Comparison of ENCODE assay signal across 9 cellular contexts in genomic region chr10:17665742-17666141, GRCh38. TPM values are rescaled to one million over a fixed set of nuclear protein-coding genes. Genes with fewer than 3 reads are reported as not detected.
DNase-seq lines count a peak whose midpoint lies in the region; ATAC-seq and TF ChIP-seq lines count a peak whose summit lies in the region.
"Had no signal": no experiment of that assay in that cellular context is flagged by ENCODE, and none has a peak within 500 bp of the region (broad histone marks: within the 10 kb centered on the region; RNA-seq: fewer than 3 reads in every experiment).

No MANE protein-coding gene starts in this region.

- intact Hi-C loops in HCT116 (cut with micrococcal nuclease): no loop called here

- no peak overlapping the region for H3K27ac Mint-ChIP-seq in activated CD8-positive, alpha-beta T cell treated with anti-CD3 and anti-CD28 coated beads, Interleukin-2, amount 10 ng/mL, durations not matched to agents 7 days and 5 days

- H3K36me3 ChIP-seq in HCT116 (ENCODE audit: control insufficient read depth in 1 of 2, insufficient read depth in 2 of 2, low read length in 2 of 2): no peaks in the 10 kb centered on the region

- H3K4me1 ChIP-seq in HCT116 (ENCODE audit: control insufficient read depth in 1 of 2, insufficient read depth in 2 of 2, low read length in 2 of 2): peaks cover 2 to 17% of the 10 kb centered on the region in 2 experiments
- H3K4me1 ChIP-seq: parathyroid adenoma had no signal

- CTCF ChIA-PET in HCT116 (lab: Charles Lee): no interaction called here
- CTCF ChIA-PET in activated CD8-positive, alpha-beta T cell treated with anti-CD3 and anti-CD28 coated beads, Interleukin-2, amount 10 ng/mL, durations not matched to agents 7 days and 5 days (lab: Charles Lee): no interaction called here

- no peak for TF ChIP-seq CTCF in HCT116 (IDR thresholded peaks at IDR 0.05 in 2 of 3, conservative IDR thresholded peaks at IDR 0.05 in 1 of 3; ENCODE audit: borderline replicate concordance in 1 of 3, insufficient read depth in 1 of 3, low read depth in 2 of 3, low read length in 2 of 3)

- POLR2A ChIA-PET in HCT116 (lab: Charles Lee): no interaction called here
- POLR2A ChIA-PET in activated CD8-positive, alpha-beta T cell treated with anti-CD3 and anti-CD28 coated beads, Interleukin-2, amount 10 ng/mL, durations not matched to agents 7 days and 5 days (lab: Charles Lee): interaction anchor here (0.9 to 2.3 kb wide), 2 partner anchors 19 to 22 kb away, joined by 3 to 7 read pairs; partner anchors contain the start of gene STAM

- H3K4me3 Mint-ChIP-seq in activated CD8-positive, alpha-beta T cell treated with anti-CD3 and anti-CD28 coated beads, Interleukin-2, amount 10 ng/mL, durations not matched to agents 7 days and 5 days: no peak overlapping the region

- no peak overlapping the region for H2AFZ ChIP-seq in HCT116 (ENCODE audit: low read depth, low read length, poor library complexity, severe bottlenecking)
- H2AFZ ChIP-seq: parathyroid adenoma had no signal

- BruUV-seq in HCT116 (replicated peaks; lab: Mats Ljungman, UMichigan): no TSS peak

- H3K9me2 ChIP-seq in HCT116 (ENCODE audit: insufficient read depth): no peaks in the 10 kb centered on the region

- H3K4me1 Mint-ChIP-seq in activated CD8-positive, alpha-beta T cell treated with anti-CD3 and anti-CD28 coated beads, Interleukin-2, amount 10 ng/mL, durations not matched to agents 7 days and 5 days (ENCODE audit: low read depth): peaks cover 47% of the 10 kb centered on the region

- H3K79me2 ChIP-seq in HCT116 (ENCODE audit: insufficient read depth, low read length): peaks cover 77% of the 10 kb centered on the region

- TF ChIP-seq RAD21 in HCT116 (IDR thresholded peaks at IDR 0.05; ENCODE audit: low read depth): no peak

- peak overlapping the region; percentile 40 for H3K4me2 ChIP-seq in HCT116 (ENCODE audit: low read length)

- H3K9ac ChIP-seq in HCT116 (ENCODE audit: low read length): no peak overlapping the region
- H3K9ac ChIP-seq: parathyroid adenoma had no signal

- no peaks in the 10 kb centered on the region for H3K9me3 ChIP-seq in HCT116 (ENCODE audit: control insufficient read depth in 1 of 2, insufficient read depth in 1 of 2, low read depth in 1 of 2, low read length in 2 of 2)

- no peak for TF ChIP-seq POLR2A in HCT116 (IDR thresholded peaks at IDR 0.05; ENCODE audit: borderline replicate concordance, extremely low read depth, insufficient read depth, insufficient read length)

- H4K20me1 ChIP-seq in HCT116 (ENCODE audit: insufficient read depth): no peaks in the 10 kb centered on the region

- H3K9me3 Mint-ChIP-seq in activated CD8-positive, alpha-beta T cell treated with anti-CD3 and anti-CD28 coated beads, Interleukin-2, amount 10 ng/mL, durations not matched to agents 7 days and 5 days (ENCODE audit: insufficient read depth): no peaks in the 10 kb centered on the region

- H3K36me3 Mint-ChIP-seq in activated CD8-positive, alpha-beta T cell treated with anti-CD3 and anti-CD28 coated beads, Interleukin-2, amount 10 ng/mL, durations not matched to agents 7 days and 5 days (ENCODE audit: low read depth): peaks cover 38% of the 10 kb centered on the region

- DNase-seq in HCT116 (ENCODE audit: low read depth, low spot score) (no peak), brain pericyte (ENCODE audit: low read depth, low spot score) (peak; percentile 69), iris pigment epithelial cell (ENCODE audit: low read depth) (peak; percentile 96), superior temporal gyrus (ENCODE audit: extremely low spot score) (peak; percentile 82), NCI-H446 treated with DMSO at 0.1 percent for 48 hours (lab: John Stamatoyannopoulos, UW) (no peak)
- no peak for DNase-seq in activated CD4-positive, alpha-beta T cell treated with anti-CD3 and anti-CD28 coated beads, Interleukin-2, amount 50 U/mL, for 48 hours
- no peak for DNase-seq in activated CD8-positive, alpha-beta T cell treated with anti-CD3 and anti-CD28 coated beads, Interleukin-2, amount 10 ng/mL, durations not matched to agents 7 days and 5 days

- ATAC-seq in HCT116 (no peak), HG03342 (IDR thresholded peaks at IDR 0.05; ENCODE audit: unreplicated experiment) (no peak)
- ATAC-seq in activated CD8-positive, alpha-beta T cell treated with anti-CD3 and anti-CD28 coated beads, Interleukin-2, amount 10 ng/mL, durations not matched to agents 7 days and 5 days: no peak

- RAD21 ChIA-PET in HCT116 (lab: Charles Lee; ENCODE audit: low non-redundant PET in 1 of 2, low total read pairs in 2 of 2, uncharacterized antibody in 2 of 2, unreplicated experiment in 2 of 2): no interaction called here

- peak overlapping the region in 1 of 2 experiments; percentile 0; a peak in 1 of 4 replicates for H3K4me3 ChIP-seq in HCT116 (replicated peaks in 1 of 2; ENCODE audit: low read depth in 1 of 2, low read length in 2 of 2)

- H3K27me3 ChIP-seq in HCT116 (ENCODE audit: insufficient read depth, low read length): no peaks in the 10 kb centered on the region

- no peaks in the 10 kb centered on the region for H3K27me3 Mint-ChIP-seq in activated CD8-positive, alpha-beta T cell treated with anti-CD3 and anti-CD28 coated beads, Interleukin-2, amount 10 ng/mL, durations not matched to agents 7 days and 5 days (ENCODE audit: low read depth)

- no peak overlapping the region for H3K27ac ChIP-seq in HCT116 (ENCODE audit: low read depth, low read length)
- H3K27ac ChIP-seq: parathyroid adenoma had no signal

TF ChIP-seq in HCT116, 20 proteins besides CTCF, POLR2A, EP300 and RAD21:
- TF ChIP-seq FOSL1 (IDR thresholded peaks at IDR 0.05; ENCODE audit: low read depth) (peak; percentile 36; the same call in 1 of the 2 replicates), CEBPB (IDR thresholded peaks at IDR 0.05; ENCODE audit: low read depth) (peak; percentile 72; the same call in 1 of the 2 replicates), EGR1 (IDR thresholded peaks at IDR 0.05; ENCODE audit: low read depth) (no peak)

RNA-seq across cellular contexts. Expression of gene STAM, which starts 21.8 kb away (rescaled TPM):
- total RNA-seq in HCT116 (2021; ENCODE audit: unreplicated experiment): 23.0 TPM
- polyA plus RNA-seq in HCT116 (2012): 8.4 and 11.4 TPM in 2 replicates
- 10 to 100 TPM; 20.8 to 21.9 TPM for total RNA-seq in activated CD8-positive, alpha-beta T cell treated with anti-CD3 and anti-CD28 coated beads, Interleukin-2, amount 10 ng/mL, durations not matched to agents 7 days and 5 days

RNA-seq across cellular contexts. Expression of gene HACD1, which starts 48.6 kb away (rescaled TPM):
- total RNA-seq in HCT116 (2021; ENCODE audit: unreplicated experiment): 21.6 TPM
- 8.2 and 12.9 TPM in 2 replicates for polyA plus RNA-seq in HCT116 (2012)
- 1 to 10 TPM in 1 of 2 experiments, under 1 TPM in 1; 0.40 to 1.1 TPM for total RNA-seq in activated CD8-positive, alpha-beta T cell treated with anti-CD3 and anti-CD28 coated beads, Interleukin-2, amount 10 ng/mL, durations not matched to agents 7 days and 5 days

Comparison
In these comparisons a context has a peak if more than half of its experiments do, and no peak if none do; other contexts are left out.
1. DNase-seq: peak in brain pericyte (single experiment), iris pigment epithelial cell (single experiment) and superior temporal gyrus (single experiment); none in HCT116 (single experiment), activated CD4-positive, alpha-beta T cell treated with anti-CD3 and anti-CD28 coated beads, Interleukin-2, amount 50 U/mL, for 48 hours (0 of 2), NCI-H446 treated with DMSO at 0.1 percent for 48 hours (single experiment) and activated CD8-positive, alpha-beta T cell treated with anti-CD3 and anti-CD28 coated beads, Interleukin-2, amount 10 ng/mL, durations not matched to agents 7 days and 5 days (single experiment).
2. RNA of gene HACD1, which starts 48.6 kb away (total RNA-seq): 21.6 TPM in HCT116 (single experiment); 0.40 to 1.1 TPM in activated CD8-positive, alpha-beta T cell treated with anti-CD3 and anti-CD28 coated beads, Interleukin-2, amount 10 ng/mL, durations not matched to agents 7 days and 5 days; every median in the first group is over 10 times any median in the second.